ENCODE assay signal across 8 cellular contexts in genomic region chr12:74537126-74537706, GRCh38. TPM values are rescaled to one million over a fixed set of nuclear protein-coding genes. Genes with fewer than 3 reads are reported as not detected.
DNase-seq lines count a peak whose midpoint lies in the region; ATAC-seq and TF ChIP-seq lines count a peak whose summit lies in the region.

No MANE protein-coding gene starts in this region.

- TF ChIP-seq CTCF in cardiac muscle cell (IDR thresholded peaks at IDR 0.05; ENCODE audit: low read depth, low read length), result peak; percentile 62

- peak overlapping the region; percentile 95 for H3K27ac Mint-ChIP-seq in activated naive CD8-positive, alpha-beta T cell treated with anti-CD3 and anti-CD28 coated beads, Interleukin-2, amount 10 ng/mL, durations not matched to agents 7 days and 5 days

- H3K27ac ChIP-seq in cardiac muscle cell, result peak overlapping the region; percentile 99

- peak overlapping the region; percentile 74 for H3K4me3 ChIP-seq in cardiac muscle cell

- H3K36me3 Mint-ChIP-seq in activated naive CD8-positive, alpha-beta T cell treated with anti-CD3 and anti-CD28 coated beads, Interleukin-2, amount 10 ng/mL, durations not matched to agents 7 days and 5 days, result peaks cover 30% of the 10 kb centered on the region

- no peaks in the 10 kb centered on the region for H3K27me3 ChIP-seq in cardiac muscle cell

- ATAC-seq in GM19452 (IDR thresholded peaks at IDR 0.05; ENCODE audit: unreplicated experiment) (peak; percentile 60), HG03457 (IDR thresholded peaks at IDR 0.05; ENCODE audit: unreplicated experiment) (peak; percentile 49)
- peak; percentile 34 for ATAC-seq in activated naive CD8-positive, alpha-beta T cell treated with anti-CD3 and anti-CD28 coated beads, Interleukin-2, amount 10 ng/mL, durations not matched to agents 7 days and 5 days (ENCODE audit: low read depth)

- peak overlapping the region; percentile 92 for H3K4me3 Mint-ChIP-seq in activated naive CD8-positive, alpha-beta T cell treated with anti-CD3 and anti-CD28 coated beads, Interleukin-2, amount 10 ng/mL, durations not matched to agents 7 days and 5 days

- H3K27me3 Mint-ChIP-seq in activated naive CD8-positive, alpha-beta T cell treated with anti-CD3 and anti-CD28 coated beads, Interleukin-2, amount 10 ng/mL, durations not matched to agents 7 days and 5 days, result no peaks in the 10 kb centered on the region

- H3K4me1 Mint-ChIP-seq in activated naive CD8-positive, alpha-beta T cell treated with anti-CD3 and anti-CD28 coated beads, Interleukin-2, amount 10 ng/mL, durations not matched to agents 7 days and 5 days, result peaks cover 34% of the 10 kb centered on the region

- peaks cover 31% of the 10 kb centered on the region for H3K4me1 ChIP-seq in cardiac muscle cell (ENCODE audit: low read depth)

- DNase-seq in DMS153 (lab: John Stamatoyannopoulos, UW), result peak; percentile 63
- peak; percentile 44 for DNase-seq in NCI-H510A (lab: John Stamatoyannopoulos, UW)
- no peak for DNase-seq in activated naive CD8-positive, alpha-beta T cell treated with anti-CD3 and anti-CD28 coated beads, Interleukin-2, amount 10 ng/mL, durations not matched to agents 7 days and 5 days
- DNase-seq in cardiac muscle cell (ENCODE audit: low read depth in 1 of 2, low spot score in 1 of 2), result peak; percentile 42 to 71
- DNase-seq in pons (ENCODE audit: low spot score), result peak; percentile 80
- DNase-seq in NCI-H226, result no peak

- no peaks in the 10 kb centered on the region for H3K36me3 ChIP-seq in cardiac muscle cell

- no peaks in the 10 kb centered on the region for H3K9me3 ChIP-seq in cardiac muscle cell (ENCODE audit: low read depth)

- no peaks in the 10 kb centered on the region for H3K9me3 Mint-ChIP-seq in activated naive CD8-positive, alpha-beta T cell treated with anti-CD3 and anti-CD28 coated beads, Interleukin-2, amount 10 ng/mL, durations not matched to agents 7 days and 5 days

- POLR2A ChIA-PET in activated naive CD8-positive, alpha-beta T cell treated with anti-CD3 and anti-CD28 coated beads, Interleukin-2, amount 10 ng/mL, durations not matched to agents 7 days and 5 days (lab: Charles Lee), result no interaction called here

RNA-seq across cellular contexts. Expression of gene ATXN7L3B, which starts 0.4 kb away (rescaled TPM):
- total RNA-seq in activated naive CD8-positive, alpha-beta T cell treated with anti-CD3 and anti-CD28 coated beads, Interleukin-2, amount 10 ng/mL, durations not matched to agents 7 days and 5 days, result 10 to 100 TPM; 31.9 to 34.7 TPM
- 42.5 and 42.6 TPM in 2 replicates for total RNA-seq in cardiac muscle cell
- 54.5 and 55.9 TPM in 2 replicates for polyA plus RNA-seq in cardiac muscle cell

Comparison
In these comparisons a context has a peak if more than half of its experiments do, and no peak if none do; other contexts are left out.
1. DNase-seq: peak in DMS153 (single experiment), NCI-H510A (single experiment), cardiac muscle cell (2 of 2) and pons (single experiment); none in activated naive CD8-positive, alpha-beta T cell treated with anti-CD3 and anti-CD28 coated beads, Interleukin-2, amount 10 ng/mL, durations not matched to agents 7 days and 5 days (single experiment) and NCI-H226 (single experiment).
2. Peak in every context shown above with its lines, with median percentiles within 50 percentile points of each other: ATAC-seq.